ENCODE assay signal across 1 cellular context in the genomic region with DNA sequence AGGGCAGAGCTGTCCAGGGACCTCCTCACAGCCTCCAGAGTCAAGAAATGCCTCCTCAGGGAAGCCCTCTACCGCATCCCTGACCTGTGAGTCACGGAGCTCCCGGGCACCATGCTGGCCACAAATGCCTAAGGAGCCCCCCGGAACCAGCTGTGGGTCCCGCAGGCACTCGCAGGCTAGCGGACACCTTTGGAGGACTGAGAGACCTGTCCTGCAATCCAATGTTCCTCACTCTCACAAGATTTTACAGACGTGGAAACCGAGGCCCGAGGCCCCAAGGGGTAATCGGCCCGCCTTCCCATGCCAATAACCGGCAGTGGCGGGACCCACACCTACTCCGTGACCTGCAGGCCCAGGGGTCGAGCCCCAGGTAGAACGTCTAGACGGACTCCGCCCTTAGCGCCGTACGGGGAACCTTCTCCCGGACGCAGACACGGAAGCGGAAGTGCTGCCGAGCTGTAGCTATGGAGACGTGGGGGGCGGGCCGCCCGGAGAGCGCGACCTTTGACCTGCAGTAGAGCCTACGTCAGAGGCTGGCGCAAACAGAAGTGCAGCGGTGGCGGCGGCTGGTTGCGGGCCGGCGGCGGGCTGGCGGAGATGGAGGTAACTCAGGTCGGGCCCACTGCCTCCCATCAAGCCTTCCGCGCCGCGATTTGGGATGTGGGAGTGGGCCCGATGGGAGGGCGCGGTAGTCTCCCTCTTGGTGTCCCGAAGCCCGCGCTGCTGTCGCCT.
TF ChIP-seq lines count a peak whose summit lies in the region.

A gene with protein sequence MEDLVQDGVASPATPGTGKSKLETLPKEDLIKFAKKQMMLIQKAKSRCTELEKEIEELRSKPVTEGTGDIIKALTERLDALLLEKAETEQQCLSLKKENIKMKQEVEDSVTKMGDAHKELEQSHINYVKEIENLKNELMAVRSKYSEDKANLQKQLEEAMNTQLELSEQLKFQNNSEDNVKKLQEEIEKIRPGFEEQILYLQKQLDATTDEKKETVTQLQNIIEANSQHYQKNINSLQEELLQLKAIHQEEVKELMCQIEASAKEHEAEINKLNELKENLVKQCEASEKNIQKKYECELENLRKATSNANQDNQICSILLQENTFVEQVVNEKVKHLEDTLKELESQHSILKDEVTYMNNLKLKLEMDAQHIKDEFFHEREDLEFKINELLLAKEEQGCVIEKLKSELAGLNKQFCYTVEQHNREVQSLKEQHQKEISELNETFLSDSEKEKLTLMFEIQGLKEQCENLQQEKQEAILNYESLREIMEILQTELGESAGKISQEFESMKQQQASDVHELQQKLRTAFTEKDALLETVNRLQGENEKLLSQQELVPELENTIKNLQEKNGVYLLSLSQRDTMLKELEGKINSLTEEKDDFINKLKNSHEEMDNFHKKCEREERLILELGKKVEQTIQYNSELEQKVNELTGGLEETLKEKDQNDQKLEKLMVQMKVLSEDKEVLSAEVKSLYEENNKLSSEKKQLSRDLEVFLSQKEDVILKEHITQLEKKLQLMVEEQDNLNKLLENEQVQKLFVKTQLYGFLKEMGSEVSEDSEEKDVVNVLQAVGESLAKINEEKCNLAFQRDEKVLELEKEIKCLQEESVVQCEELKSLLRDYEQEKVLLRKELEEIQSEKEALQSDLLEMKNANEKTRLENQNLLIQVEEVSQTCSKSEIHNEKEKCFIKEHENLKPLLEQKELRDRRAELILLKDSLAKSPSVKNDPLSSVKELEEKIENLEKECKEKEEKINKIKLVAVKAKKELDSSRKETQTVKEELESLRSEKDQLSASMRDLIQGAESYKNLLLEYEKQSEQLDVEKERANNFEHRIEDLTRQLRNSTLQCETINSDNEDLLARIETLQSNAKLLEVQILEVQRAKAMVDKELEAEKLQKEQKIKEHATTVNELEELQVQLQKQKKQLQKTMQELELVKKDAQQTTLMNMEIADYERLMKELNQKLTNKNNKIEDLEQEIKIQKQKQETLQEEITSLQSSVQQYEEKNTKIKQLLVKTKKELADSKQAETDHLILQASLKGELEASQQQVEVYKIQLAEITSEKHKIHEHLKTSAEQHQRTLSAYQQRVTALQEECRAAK (N-terminal part only) (plus strand): TSS at position 529 of the 732 bp plus-strand sequence. CDS start 69 bp downstream, at position 598.

TF ChIP-seq in HepG2, 621 proteins besides CTCF, POLR2A, EP300 and RAD21 (continued from another document and continues in another):
- no peak for TF ChIP-seq REST (IDR thresholded peaks at IDR 0.05; ENCODE audit: borderline replicate concordance in 1 of 2, low read depth in 1 of 2, low read length in 2 of 2)
- no peak for TF ChIP-seq MATR3 (CRISPR knock-in tag; IDR thresholded peaks at IDR 0.05)
- peak; percentile 87 for TF ChIP-seq HNF1B (CRISPR knock-in tag; IDR thresholded peaks at IDR 0.05)
- TF ChIP-seq ZNF639 (CRISPR knock-in tag; conservative IDR thresholded peaks at IDR 0.05): peak; percentile 64; the same call in 1 of the 2 replicates
- TF ChIP-seq ZNF138 (CRISPR knock-in tag; IDR thresholded peaks at IDR 0.05; ENCODE audit: low read depth): no peak; the same call in 1 of the 2 replicates
- TF ChIP-seq ZNF598 (CRISPR knock-in tag; IDR thresholded peaks at IDR 0.05; ENCODE audit: borderline replicate concordance): peak; percentile 94; the same call in 1 of the 2 replicates
- no peak for TF ChIP-seq ZNF367 (CRISPR knock-in tag; IDR thresholded peaks at IDR 0.05; ENCODE audit: borderline replicate concordance)
- no peak for TF ChIP-seq HMGA1 (CRISPR knock-in tag; conservative IDR thresholded peaks at IDR 0.05)
- TF ChIP-seq SRSF4 (IDR thresholded peaks at IDR 0.05; ENCODE audit: low read depth, low read length, poor library complexity, severe bottlenecking): no peak
- peak; percentile 82 for TF ChIP-seq TAF1 (CRISPR knock-in tag; IDR thresholded peaks at IDR 0.05)
- TF ChIP-seq IRX3 (CRISPR knock-in tag; IDR thresholded peaks at IDR 0.05; ENCODE audit: borderline replicate concordance, low read depth): peak; percentile 65; the same call in 1 of the 2 replicates
- TF ChIP-seq, protein P1, sequence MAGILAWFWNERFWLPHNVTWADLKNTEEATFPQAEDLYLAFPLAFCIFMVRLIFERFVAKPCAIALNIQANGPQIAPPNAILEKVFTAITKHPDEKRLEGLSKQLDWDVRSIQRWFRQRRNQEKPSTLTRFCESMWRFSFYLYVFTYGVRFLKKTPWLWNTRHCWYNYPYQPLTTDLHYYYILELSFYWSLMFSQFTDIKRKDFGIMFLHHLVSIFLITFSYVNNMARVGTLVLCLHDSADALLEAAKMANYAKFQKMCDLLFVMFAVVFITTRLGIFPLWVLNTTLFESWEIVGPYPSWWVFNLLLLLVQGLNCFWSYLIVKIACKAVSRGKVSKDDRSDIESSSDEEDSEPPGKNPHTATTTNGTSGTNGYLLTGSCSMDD (CRISPR knock-in tag; IDR thresholded peaks at IDR 0.05): no peak
- peak; percentile 92 for TF ChIP-seq NAIF1 (CRISPR knock-in tag; IDR thresholded peaks at IDR 0.05; ENCODE audit: borderline replicate concordance)
- TF ChIP-seq, protein P2, sequence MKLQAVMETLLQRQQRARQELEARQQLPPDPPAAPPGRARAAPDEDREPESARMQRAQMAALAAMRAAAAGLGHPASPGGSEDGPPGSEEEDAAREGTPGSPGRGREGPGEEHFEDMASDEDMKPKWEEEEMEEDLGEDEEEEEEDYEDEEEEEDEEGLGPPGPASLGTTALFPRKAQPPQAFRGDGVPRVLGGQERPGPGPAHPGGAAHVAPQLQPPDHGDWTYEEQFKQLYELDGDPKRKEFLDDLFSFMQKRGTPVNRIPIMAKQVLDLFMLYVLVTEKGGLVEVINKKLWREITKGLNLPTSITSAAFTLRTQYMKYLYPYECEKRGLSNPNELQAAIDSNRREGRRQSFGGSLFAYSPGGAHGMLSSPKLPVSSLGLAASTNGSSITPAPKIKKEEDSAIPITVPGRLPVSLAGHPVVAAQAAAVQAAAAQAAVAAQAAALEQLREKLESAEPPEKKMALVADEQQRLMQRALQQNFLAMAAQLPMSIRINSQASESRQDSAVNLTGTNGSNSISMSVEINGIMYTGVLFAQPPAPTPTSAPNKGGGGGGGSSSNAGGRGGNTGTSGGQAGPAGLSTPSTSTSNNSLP (IDR thresholded peaks at IDR 0.05; ENCODE audit: low read depth, low read length): no peak
- TF ChIP-seq, protein P3, sequence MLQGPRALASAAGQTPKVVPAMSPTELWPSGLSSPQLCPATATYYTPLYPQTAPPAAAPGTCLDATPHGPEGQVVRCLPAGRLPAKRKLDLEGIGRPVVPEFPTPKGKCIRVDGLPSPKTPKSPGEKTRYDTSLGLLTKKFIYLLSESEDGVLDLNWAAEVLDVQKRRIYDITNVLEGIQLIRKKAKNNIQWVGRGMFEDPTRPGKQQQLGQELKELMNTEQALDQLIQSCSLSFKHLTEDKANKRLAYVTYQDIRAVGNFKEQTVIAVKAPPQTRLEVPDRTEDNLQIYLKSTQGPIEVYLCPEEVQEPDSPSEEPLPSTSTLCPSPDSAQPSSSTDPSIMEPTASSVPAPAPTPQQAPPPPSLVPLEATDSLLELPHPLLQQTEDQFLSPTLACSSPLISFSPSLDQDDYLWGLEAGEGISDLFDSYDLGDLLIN (CRISPR knock-in tag; IDR thresholded peaks at IDR 0.05; ENCODE audit: borderline replicate concordance): peak; percentile 0; the same call in 1 of the 2 replicates
- TF ChIP-seq ZNF773 (CRISPR knock-in tag; IDR thresholded peaks at IDR 0.05; ENCODE audit: borderline replicate concordance): peak; percentile 75; the same call in 1 of the 2 replicates
- TF ChIP-seq GMEB2 (CRISPR knock-in tag; IDR thresholded peaks at IDR 0.05; ENCODE audit: low read depth): peak; percentile 89
- TF ChIP-seq, protein P4, sequence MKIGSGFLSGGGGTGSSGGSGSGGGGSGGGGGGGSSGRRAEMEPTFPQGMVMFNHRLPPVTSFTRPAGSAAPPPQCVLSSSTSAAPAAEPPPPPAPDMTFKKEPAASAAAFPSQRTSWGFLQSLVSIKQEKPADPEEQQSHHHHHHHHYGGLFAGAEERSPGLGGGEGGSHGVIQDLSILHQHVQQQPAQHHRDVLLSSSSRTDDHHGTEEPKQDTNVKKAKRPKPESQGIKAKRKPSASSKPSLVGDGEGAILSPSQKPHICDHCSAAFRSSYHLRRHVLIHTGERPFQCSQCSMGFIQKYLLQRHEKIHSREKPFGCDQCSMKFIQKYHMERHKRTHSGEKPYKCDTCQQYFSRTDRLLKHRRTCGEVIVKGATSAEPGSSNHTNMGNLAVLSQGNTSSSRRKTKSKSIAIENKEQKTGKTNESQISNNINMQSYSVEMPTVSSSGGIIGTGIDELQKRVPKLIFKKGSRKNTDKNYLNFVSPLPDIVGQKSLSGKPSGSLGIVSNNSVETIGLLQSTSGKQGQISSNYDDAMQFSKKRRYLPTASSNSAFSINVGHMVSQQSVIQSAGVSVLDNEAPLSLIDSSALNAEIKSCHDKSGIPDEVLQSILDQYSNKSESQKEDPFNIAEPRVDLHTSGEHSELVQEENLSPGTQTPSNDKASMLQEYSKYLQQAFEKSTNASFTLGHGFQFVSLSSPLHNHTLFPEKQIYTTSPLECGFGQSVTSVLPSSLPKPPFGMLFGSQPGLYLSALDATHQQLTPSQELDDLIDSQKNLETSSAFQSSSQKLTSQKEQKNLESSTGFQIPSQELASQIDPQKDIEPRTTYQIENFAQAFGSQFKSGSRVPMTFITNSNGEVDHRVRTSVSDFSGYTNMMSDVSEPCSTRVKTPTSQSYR (CRISPR knock-in tag; IDR thresholded peaks at IDR 0.05; ENCODE audit: borderline replicate concordance): peak; percentile 82
- peak; percentile 88; the same call in 1 of the 2 replicates for TF ChIP-seq ZNF556 (CRISPR knock-in tag; IDR thresholded peaks at IDR 0.05; ENCODE audit: borderline replicate concordance)
- TF ChIP-seq IRF2 (CRISPR knock-in tag; IDR thresholded peaks at IDR 0.05): peak; percentile 79
- TF ChIP-seq RFX1 (IDR thresholded peaks at IDR 0.05): peak; percentile 96
- peak; percentile 60 for TF ChIP-seq CBX1 (IDR thresholded peaks at IDR 0.05; ENCODE audit: low read depth)
- TF ChIP-seq PHF20 (CRISPR knock-in tag; IDR thresholded peaks at IDR 0.05): peak; percentile 98
- no peak for TF ChIP-seq KAT2B (IDR thresholded peaks at IDR 0.05; ENCODE audit: borderline replicate concordance, low read depth, low read length)
